1 cellular context compared by ENCODE assay signal in the genomic region with DNA sequence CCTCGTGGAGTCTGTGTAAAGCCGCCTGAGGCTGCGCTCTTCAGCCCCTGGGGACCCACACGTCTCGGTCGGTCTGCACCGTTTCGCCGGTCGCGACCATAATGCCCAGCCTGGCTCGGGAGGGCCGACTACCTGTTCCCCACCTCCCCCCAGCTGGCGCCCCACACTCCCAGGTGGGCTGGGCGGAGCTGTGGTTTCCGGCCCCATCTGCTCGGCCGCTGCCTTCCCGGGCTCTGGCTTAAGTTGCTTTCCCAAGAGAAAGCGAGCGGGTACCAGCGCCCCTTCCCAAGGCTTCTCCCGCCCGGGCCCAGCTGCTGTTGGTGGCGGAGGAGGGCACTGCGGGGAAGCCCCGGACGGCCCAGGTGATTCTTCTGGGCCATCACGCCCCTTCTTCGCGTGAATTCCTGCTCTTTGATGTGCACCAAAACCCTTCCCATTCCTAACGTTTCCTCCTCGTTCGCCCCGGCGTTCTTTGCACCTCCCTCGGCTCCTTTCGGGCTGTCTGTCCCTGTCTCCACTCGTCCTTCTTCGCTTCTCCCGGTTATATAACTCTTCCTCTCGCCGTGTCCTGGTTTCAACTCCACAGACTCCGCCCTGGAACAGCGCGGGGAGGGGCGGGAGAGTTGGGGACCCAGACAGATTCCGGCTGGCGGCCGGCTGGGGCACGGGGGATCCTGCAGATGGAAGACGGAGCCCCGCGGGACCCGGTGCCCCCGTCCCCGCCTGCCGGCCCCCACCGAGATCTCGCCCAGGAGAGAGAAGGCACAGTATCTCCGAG.
TF ChIP-seq lines count a peak whose summit lies in the region.

No MANE protein-coding gene starts in this region.

TF ChIP-seq in HepG2, 621 proteins besides CTCF, POLR2A, EP300 and RAD21 (continued from another document and continues in another):
- TF ChIP-seq, protein P1, sequence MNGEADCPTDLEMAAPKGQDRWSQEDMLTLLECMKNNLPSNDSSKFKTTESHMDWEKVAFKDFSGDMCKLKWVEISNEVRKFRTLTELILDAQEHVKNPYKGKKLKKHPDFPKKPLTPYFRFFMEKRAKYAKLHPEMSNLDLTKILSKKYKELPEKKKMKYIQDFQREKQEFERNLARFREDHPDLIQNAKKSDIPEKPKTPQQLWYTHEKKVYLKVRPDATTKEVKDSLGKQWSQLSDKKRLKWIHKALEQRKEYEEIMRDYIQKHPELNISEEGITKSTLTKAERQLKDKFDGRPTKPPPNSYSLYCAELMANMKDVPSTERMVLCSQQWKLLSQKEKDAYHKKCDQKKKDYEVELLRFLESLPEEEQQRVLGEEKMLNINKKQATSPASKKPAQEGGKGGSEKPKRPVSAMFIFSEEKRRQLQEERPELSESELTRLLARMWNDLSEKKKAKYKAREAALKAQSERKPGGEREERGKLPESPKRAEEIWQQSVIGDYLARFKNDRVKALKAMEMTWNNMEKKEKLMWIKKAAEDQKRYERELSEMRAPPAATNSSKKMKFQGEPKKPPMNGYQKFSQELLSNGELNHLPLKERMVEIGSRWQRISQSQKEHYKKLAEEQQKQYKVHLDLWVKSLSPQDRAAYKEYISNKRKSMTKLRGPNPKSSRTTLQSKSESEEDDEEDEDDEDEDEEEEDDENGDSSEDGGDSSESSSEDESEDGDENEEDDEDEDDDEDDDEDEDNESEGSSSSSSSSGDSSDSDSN (CRISPR knock-in tag; IDR thresholded peaks at IDR 0.05) = peak; percentile 48
- TF ChIP-seq ETV5 (CRISPR knock-in tag; IDR thresholded peaks at IDR 0.05; ENCODE audit: borderline replicate concordance) = no peak; the same call in 1 of the 2 replicates
- 0 out of 2 replicates have a peak, but pooled peaks have one; percentile 49 for TF ChIP-seq RARG (CRISPR knock-in tag; IDR thresholded peaks at IDR 0.05; ENCODE audit: low read depth)
- TF ChIP-seq, protein P2, sequence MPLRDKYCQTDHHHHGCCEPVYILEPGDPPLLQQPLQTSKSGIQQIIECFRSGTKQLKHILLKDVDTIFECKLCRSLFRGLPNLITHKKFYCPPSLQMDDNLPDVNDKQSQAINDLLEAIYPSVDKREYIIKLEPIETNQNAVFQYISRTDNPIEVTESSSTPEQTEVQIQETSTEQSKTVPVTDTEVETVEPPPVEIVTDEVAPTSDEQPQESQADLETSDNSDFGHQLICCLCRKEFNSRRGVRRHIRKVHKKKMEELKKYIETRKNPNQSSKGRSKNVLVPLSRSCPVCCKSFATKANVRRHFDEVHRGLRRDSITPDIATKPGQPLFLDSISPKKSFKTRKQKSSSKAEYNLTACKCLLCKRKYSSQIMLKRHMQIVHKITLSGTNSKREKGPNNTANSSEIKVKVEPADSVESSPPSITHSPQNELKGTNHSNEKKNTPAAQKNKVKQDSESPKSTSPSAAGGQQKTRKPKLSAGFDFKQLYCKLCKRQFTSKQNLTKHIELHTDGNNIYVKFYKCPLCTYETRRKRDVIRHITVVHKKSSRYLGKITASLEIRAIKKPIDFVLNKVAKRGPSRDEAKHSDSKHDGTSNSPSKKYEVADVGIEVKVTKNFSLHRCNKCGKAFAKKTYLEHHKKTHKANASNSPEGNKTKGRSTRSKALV (CRISPR knock-in tag; IDR thresholded peaks at IDR 0.05) = no peak
- no peak for TF ChIP-seq ERF (CRISPR knock-in tag; IDR thresholded peaks at IDR 0.05)
- TF ChIP-seq ZNF382 (CRISPR knock-in tag; IDR thresholded peaks at IDR 0.05; ENCODE audit: borderline replicate concordance) = no peak
- TF ChIP-seq MED8 (CRISPR knock-in tag; IDR thresholded peaks at IDR 0.05; ENCODE audit: insufficient replicate concordance) = no peak
- no peak for TF ChIP-seq KLF16 (CRISPR knock-in tag; IDR thresholded peaks at IDR 0.05)
- no peak for TF ChIP-seq ZNF703 (CRISPR knock-in tag; IDR thresholded peaks at IDR 0.05; ENCODE audit: borderline replicate concordance)
- TF ChIP-seq ZNF160 (CRISPR knock-in tag; IDR thresholded peaks at IDR 0.05) = peak; percentile 25; the same call in 1 of the 2 replicates
- TF ChIP-seq, protein P3, sequence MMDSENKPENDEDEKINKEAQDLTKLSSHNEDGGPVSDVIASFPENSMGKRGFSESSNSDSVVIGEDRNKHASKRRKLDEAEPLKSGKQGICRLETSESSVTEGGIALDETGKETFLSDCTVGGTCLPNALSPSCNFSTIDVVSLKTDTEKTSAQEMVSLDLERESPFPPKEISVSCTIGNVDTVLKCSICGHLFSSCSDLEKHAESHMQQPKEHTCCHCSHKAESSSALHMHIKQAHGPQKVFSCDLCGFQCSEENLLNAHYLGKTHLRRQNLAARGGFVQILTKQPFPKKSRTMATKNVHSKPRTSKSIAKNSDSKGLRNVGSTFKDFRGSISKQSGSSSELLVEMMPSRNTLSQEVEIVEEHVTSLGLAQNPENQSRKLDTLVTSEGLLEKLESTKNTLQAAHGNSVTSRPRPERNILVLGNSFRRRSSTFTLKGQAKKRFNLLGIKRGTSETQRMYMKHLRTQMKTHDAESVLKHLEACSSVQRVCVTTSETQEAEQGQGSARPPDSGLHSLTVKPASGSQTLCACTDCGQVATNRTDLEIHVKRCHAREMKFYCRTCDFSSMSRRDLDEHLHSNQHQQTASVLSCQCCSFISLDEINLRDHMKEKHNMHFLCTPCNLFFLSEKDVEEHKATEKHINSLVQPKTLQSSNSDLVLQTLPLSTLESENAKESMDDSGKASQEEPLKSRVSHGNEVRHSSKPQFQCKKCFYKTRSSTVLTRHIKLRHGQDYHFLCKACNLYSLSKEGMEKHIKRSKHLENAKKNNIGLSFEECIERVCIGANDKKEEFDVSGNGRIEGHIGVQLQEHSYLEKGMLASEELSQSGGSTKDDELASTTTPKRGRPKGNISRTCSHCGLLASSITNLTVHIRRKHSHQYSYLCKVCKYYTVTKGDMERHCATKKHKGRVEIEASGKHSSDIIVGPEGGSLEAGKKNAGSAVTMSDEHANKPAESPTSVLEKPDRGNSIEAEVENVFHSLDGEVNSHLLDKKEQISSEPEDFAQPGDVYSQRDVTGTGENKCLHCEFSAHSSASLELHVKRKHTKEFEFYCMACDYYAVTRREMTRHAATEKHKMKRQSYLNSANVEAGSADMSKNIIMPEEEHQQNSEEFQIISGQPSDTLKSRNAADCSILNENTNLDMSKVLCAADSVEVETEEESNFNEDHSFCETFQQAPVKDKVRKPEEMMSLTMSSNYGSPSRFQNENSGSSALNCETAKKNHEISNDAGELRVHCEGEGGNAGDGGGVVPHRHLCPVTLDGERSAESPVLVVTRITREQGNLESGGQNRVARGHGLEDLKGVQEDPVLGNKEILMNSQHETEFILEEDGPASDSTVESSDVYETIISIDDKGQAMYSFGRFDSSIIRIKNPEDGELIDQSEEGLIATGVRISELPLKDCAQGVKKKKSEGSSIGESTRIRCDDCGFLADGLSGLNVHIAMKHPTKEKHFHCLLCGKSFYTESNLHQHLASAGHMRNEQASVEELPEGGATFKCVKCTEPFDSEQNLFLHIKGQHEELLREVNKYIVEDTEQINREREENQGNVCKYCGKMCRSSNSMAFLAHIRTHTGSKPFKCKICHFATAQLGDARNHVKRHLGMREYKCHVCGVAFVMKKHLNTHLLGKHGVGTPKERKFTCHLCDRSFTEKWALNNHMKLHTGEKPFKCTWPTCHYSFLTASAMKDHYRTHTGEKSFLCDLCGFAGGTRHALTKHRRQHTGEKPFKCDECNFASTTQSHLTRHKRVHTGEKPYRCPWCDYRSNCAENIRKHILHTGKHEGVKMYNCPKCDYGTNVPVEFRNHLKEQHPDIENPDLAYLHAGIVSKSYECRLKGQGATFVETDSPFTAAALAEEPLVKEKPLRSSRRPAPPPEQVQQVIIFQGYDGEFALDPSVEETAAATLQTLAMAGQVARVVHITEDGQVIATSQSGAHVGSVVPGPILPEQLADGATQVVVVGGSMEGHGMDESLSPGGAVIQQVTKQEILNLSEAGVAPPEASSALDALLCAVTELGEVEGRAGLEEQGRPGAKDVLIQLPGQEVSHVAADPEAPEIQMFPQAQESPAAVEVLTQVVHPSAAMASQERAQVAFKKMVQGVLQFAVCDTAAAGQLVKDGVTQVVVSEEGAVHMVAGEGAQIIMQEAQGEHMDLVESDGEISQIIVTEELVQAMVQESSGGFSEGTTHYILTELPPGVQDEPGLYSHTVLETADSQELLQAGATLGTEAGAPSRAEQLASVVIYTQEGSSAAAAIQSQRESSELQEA (CRISPR knock-in tag; IDR thresholded peaks at IDR 0.05; ENCODE audit: not compliant biosample characterization) = no peak
- no peak for TF ChIP-seq WIZ (CRISPR knock-in tag; IDR thresholded peaks at IDR 0.05)
- TF ChIP-seq, protein P4, sequence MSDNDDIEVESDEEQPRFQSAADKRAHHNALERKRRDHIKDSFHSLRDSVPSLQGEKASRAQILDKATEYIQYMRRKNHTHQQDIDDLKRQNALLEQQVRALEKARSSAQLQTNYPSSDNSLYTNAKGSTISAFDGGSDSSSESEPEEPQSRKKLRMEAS (IDR thresholded peaks at IDR 0.05) = peak; percentile 16; the same call in 1 of the 2 replicates
- TF ChIP-seq ZNF841 (CRISPR knock-in tag; IDR thresholded peaks at IDR 0.05; ENCODE audit: borderline replicate concordance) = peak; percentile 18; the same call in 1 of the 2 replicates
- TF ChIP-seq, protein P5, sequence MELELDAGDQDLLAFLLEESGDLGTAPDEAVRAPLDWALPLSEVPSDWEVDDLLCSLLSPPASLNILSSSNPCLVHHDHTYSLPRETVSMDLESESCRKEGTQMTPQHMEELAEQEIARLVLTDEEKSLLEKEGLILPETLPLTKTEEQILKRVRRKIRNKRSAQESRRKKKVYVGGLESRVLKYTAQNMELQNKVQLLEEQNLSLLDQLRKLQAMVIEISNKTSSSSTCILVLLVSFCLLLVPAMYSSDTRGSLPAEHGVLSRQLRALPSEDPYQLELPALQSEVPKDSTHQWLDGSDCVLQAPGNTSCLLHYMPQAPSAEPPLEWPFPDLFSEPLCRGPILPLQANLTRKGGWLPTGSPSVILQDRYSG (CRISPR knock-in tag; IDR thresholded peaks at IDR 0.05) = peak; percentile 54; the same call in 1 of the 2 replicates
- no peak for TF ChIP-seq SMAD9 (CRISPR knock-in tag; IDR thresholded peaks at IDR 0.05)
- TF ChIP-seq ZNF567 (CRISPR knock-in tag; IDR thresholded peaks at IDR 0.05; ENCODE audit: borderline replicate concordance) = peak; percentile 43; the same call in 1 of the 2 replicates
- peak; percentile 6; the same call in 1 of the 2 replicates for TF ChIP-seq BCL6 (CRISPR knock-in tag; IDR thresholded peaks at IDR 0.05)
- TF ChIP-seq ZNF850 (CRISPR knock-in tag; conservative IDR thresholded peaks at IDR 0.05) = peak; percentile 90
- TF ChIP-seq ETV6 (CRISPR knock-in tag; conservative IDR thresholded peaks at IDR 0.05) = no peak
- TF ChIP-seq ZNF10 (CRISPR knock-in tag; IDR thresholded peaks at IDR 0.05; ENCODE audit: borderline replicate concordance, low read depth) = no peak
- TF ChIP-seq, protein P6, sequence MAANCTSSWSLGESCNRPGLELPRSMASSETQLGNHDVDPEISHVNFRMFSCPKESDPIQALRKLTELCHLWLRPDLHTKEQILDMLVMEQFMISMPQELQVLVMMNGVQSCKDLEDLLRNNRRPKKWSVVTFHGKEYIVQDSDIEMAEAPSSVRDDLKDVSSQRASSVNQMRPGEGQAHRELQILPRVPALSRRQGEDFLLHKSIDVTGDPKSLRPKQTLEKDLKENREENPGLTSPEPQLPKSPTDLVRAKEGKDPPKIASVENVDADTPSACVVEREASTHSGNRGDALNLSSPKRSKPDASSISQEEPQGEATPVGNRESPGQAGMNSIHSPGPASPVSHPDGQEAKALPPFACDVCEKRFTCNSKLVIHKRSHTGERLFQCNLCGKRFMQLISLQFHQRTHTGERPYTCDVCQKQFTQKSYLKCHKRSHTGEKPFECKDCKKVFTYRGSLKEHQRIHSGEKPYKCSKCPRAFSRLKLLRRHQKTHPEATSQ (CRISPR knock-in tag; IDR thresholded peaks at IDR 0.05; ENCODE audit: borderline replicate concordance) = 0 out of 2 replicates have a peak, but pooled peaks have one; percentile 26
- TF ChIP-seq ZNF773 (CRISPR knock-in tag; IDR thresholded peaks at IDR 0.05; ENCODE audit: borderline replicate concordance) = no peak
- TF ChIP-seq LCORL (IDR thresholded peaks at IDR 0.05) = no peak
- TF ChIP-seq LCORL (CRISPR knock-in tag; IDR thresholded peaks at IDR 0.05) = no peak
- TF ChIP-seq NONO (IDR thresholded peaks at IDR 0.05) = no peak
- TF ChIP-seq NONO (CRISPR knock-in tag; conservative IDR thresholded peaks at IDR 0.05) = no peak
- TF ChIP-seq ZC3H4 (CRISPR knock-in tag; IDR thresholded peaks at IDR 0.05; ENCODE audit: borderline replicate concordance) = no peak
- TF ChIP-seq ZNF121 (CRISPR knock-in tag; IDR thresholded peaks at IDR 0.05) = no peak
- TF ChIP-seq JARID2 (CRISPR knock-in tag; IDR thresholded peaks at IDR 0.05; ENCODE audit: insufficient replicate concordance) = peak; percentile 21
- TF ChIP-seq MXI1 (IDR thresholded peaks at IDR 0.05; ENCODE audit: borderline replicate concordance, low read depth, low read length) = no peak
- TF ChIP-seq SRSF9 (IDR thresholded peaks at IDR 0.05; ENCODE audit: borderline replicate concordance, insufficient read depth, low read depth, low read length, poor library complexity, severe bottlenecking) = no peak
- no peak for TF ChIP-seq ZNF124 (CRISPR knock-in tag; IDR thresholded peaks at IDR 0.05)
- no peak for TF ChIP-seq MXD4 (CRISPR knock-in tag; IDR thresholded peaks at IDR 0.05)
- no peak for TF ChIP-seq RCOR2 (CRISPR knock-in tag; IDR thresholded peaks at IDR 0.05)
- TF ChIP-seq, protein P7, sequence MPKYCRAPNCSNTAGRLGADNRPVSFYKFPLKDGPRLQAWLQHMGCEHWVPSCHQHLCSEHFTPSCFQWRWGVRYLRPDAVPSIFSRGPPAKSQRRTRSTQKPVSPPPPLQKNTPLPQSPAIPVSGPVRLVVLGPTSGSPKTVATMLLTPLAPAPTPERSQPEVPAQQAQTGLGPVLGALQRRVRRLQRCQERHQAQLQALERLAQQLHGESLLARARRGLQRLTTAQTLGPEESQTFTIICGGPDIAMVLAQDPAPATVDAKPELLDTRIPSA (CRISPR knock-in tag; IDR thresholded peaks at IDR 0.05; ENCODE audit: borderline replicate concordance) = no peak
- no peak for TF ChIP-seq ZIK1 (CRISPR knock-in tag; IDR thresholded peaks at IDR 0.05; ENCODE audit: borderline replicate concordance, low read depth)
- no peak for TF ChIP-seq ZNF562 (CRISPR knock-in tag; IDR thresholded peaks at IDR 0.05; ENCODE audit: borderline replicate concordance)
- TF ChIP-seq, protein P8, sequence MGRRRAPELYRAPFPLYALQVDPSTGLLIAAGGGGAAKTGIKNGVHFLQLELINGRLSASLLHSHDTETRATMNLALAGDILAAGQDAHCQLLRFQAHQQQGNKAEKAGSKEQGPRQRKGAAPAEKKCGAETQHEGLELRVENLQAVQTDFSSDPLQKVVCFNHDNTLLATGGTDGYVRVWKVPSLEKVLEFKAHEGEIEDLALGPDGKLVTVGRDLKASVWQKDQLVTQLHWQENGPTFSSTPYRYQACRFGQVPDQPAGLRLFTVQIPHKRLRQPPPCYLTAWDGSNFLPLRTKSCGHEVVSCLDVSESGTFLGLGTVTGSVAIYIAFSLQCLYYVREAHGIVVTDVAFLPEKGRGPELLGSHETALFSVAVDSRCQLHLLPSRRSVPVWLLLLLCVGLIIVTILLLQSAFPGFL (CRISPR knock-in tag; IDR thresholded peaks at IDR 0.05) = no peak
- no peak for TF ChIP-seq ZNF205 (CRISPR knock-in tag; IDR thresholded peaks at IDR 0.05)
